8 cellular contexts compared by ENCODE assay signal in the genomic region with DNA sequence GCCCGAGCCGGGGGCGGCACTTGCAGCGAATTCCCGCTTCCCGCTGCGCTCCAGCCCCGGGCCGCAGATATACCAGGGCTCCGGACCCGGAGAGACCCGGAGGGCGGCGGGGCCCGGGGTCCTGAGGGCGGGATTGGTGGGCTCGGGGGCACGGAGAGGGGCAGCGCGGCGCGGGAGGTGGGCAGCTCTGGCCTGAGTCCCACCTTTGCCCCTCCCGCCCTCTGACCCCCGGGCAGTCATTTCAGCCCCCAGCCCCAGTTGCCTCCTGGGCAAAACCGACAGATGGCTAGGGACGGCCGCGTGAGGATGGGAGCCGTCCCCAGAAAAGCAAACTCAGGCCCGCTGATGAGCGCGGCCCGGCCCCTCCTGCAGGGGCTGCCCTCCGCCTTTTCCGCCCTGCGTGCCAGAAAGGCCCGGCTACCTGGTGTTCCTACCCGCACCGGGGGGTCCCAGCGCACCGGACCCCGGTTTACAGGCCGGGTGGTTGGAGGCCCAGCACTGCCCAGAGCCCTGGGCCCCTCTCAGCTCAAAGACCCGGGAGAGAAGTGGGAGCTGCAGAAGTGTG. TPM values are rescaled to one million over a fixed set of nuclear protein-coding genes. Genes with fewer than 3 reads are reported as not detected.
DNase-seq lines count a peak whose midpoint lies in the region; ATAC-seq, FAIRE-seq and TF ChIP-seq lines count a peak whose summit lies in the region.

No MANE protein-coding gene starts in this region.

- H3K27me3 ChIP-seq in ascending aorta: no peaks in the 10 kb centered on the region
- peaks cover 0 to 3% of the 10 kb centered on the region in 2 donors for H3K27me3 ChIP-seq in left lung
- no peaks in the 10 kb centered on the region for H3K27me3 ChIP-seq in thoracic aorta (replicated peaks; ENCODE audit: insufficient read depth)

- H3K9me3 ChIP-seq in ascending aorta (no peaks in the 10 kb centered on the region), left lung (no peaks in the 10 kb centered on the region), thoracic aorta (no peaks in the 10 kb centered on the region)

- peak; percentile 32 for ATAC-seq in left lung
- ATAC-seq in thoracic aorta (ENCODE audit: insufficient number of reproducible peaks, low FRiP score, low read depth): no peak

- intact Hi-C loops in ascending aorta (cut with DNase I): loop anchor here (1.0 to 2.0 kb wide), 2 partner anchors 21 to 57 kb away; a partner anchor contains a TSS
- intact Hi-C loops in left lung (cut with DNase I): loop anchor here in 1 of 2 donors (5.0 kb wide), 1 partner anchor 33 kb away; no protein-coding TSS in a partner anchor

- H3K4me1 ChIP-seq in ascending aorta (peaks cover 6 to 16% of the 10 kb centered on the region in 2 donors), left lung (peaks cover 9 to 77% of the 10 kb centered on the region in 2 donors), thoracic aorta (ENCODE audit: control insufficient read depth in 1 of 2, low read depth in 2 of 2) (peaks cover 11 to 37% of the 10 kb centered on the region in 2 donors)

- H3K36me3 ChIP-seq in ascending aorta (no peaks in the 10 kb centered on the region), left lung (no peaks in the 10 kb centered on the region), thoracic aorta (no peaks in the 10 kb centered on the region)

- TF ChIP-seq CTCF in ascending aorta (IDR thresholded peaks at IDR 0.05) (no peak), left lung (IDR thresholded peaks at IDR 0.05) (no peak), thoracic aorta (IDR thresholded peaks at IDR 0.05) (no peak), D721Med (IDR thresholded peaks at IDR 0.05; ENCODE audit: insufficient read depth, missing control alignments) (no peak)

- H3K27ac ChIP-seq in ascending aorta (peak overlapping the region; percentile 87 to 95), left lung (peak overlapping the region in 1 of 2 donors; percentile 92), thoracic aorta (peak overlapping the region; percentile 76 to 93)

- H3K4me3 ChIP-seq in ascending aorta: peak overlapping the region; percentile 88 to 92
- peak overlapping the region; percentile 91 to 94 for H3K4me3 ChIP-seq in left lung
- peak overlapping the region; percentile 96 for H3K4me3 ChIP-seq in thoracic aorta

- peak; percentile 31 for DNase-seq in activated T-cell treated with anti-CD3 and anti-CD28 coated beads, Interleukin-2, amount 50 U/mL, for 1 hour
- DNase-seq in activated T-cell treated with anti-CD3 and anti-CD28 coated beads, Interleukin-2, amount 50 U/mL, for 48 hours: no peak
- no peak for DNase-seq in ascending aorta (ENCODE audit: low spot score in 2 of 2)
- DNase-seq in left lung: peak in 1 of 2 donors; percentile 86
- DNase-seq in thoracic aorta (ENCODE audit: low spot score): no peak
- no peak for DNase-seq in D721Med (ENCODE audit: insufficient read length, low spot score)
- no peak for DNase-seq in NCI-H510A (lab: John Stamatoyannopoulos, UW)
- no peak for DNase-seq in AG08396 (ENCODE audit: low spot score)

- FAIRE-seq in D721Med (lab: Jason Lieb, UNC): no peak

RNA-seq across cellular contexts. Expression of a gene that starts 56.7 kb away (rescaled TPM):
- total RNA-seq in ascending aorta (22.7 TPM), left lung (10 to 100 TPM; 63.2 to 95.5 TPM), thoracic aorta (10 to 100 TPM; 48.5 to 65.0 TPM)

RNA-seq across cellular contexts. Expression of a gene that starts 57.2 kb away (rescaled TPM):
- total RNA-seq in ascending aorta: 68.0 TPM
- 100 to 1,000 TPM in 1 of 2 donors, 10 to 100 TPM in 1; 41.8 to 120 TPM for total RNA-seq in left lung
- 100 to 1,000 TPM; 151 to 311 TPM for total RNA-seq in thoracic aorta
